ENCODE assay signal across 8 cellular contexts in genomic region chr3:48918388-48919214, GRCh38. TPM values are rescaled to one million over a fixed set of nuclear protein-coding genes. Genes with fewer than 3 reads are reported as not detected.
DNase-seq lines count a peak whose midpoint lies in the region; FAIRE-seq and TF ChIP-seq lines count a peak whose summit lies in the region.

TSS of gene ARIH2 (plus strand) at chr3:48918842. CDS start at chr3:48927559, 8,717 bp downstream.

- H3K36me3 ChIP-seq in SJSA1 = peaks cover 16% of the 10 kb centered on the region
- H3K36me3 ChIP-seq in neutrophil = peaks cover 2% of the 10 kb centered on the region

- H3K27me3 ChIP-seq in SJSA1 (replicated peaks) (no peaks in the 10 kb centered on the region), neutrophil (no peaks in the 10 kb centered on the region)

- no peaks in the 10 kb centered on the region for H3K9me3 ChIP-seq in SJSA1 (replicated peaks)
- H3K9me3 ChIP-seq in neutrophil = no peaks in the 10 kb centered on the region

- DNase-seq in G401 (ENCODE audit: low spot score) (peak; percentile 92), GOT3 (lab: John Stamatoyannopoulos, UW) (peak; percentile 61), LNCaP clone FGC (ENCODE audit: low read depth) (peak; percentile 83), SJSA1 (ENCODE audit: low read depth in 1 of 2, low spot score in 2 of 2) (peak; percentile 90 to 93), frontal cortex (ENCODE audit: low spot score in 2 of 2) (peak; percentile 96 to 98), superior temporal gyrus (ENCODE audit: extremely low spot score) (peak; percentile 97)
- DNase-seq in activated naive CD4-positive, alpha-beta T cell treated with Interleukin-2 at 50 U/mL for 16 hours = peak; percentile 89

- in situ Hi-C loops in G401 (cut with HindIII; ENCODE audit: low sequenced_read_pairs) = no loop called here

- no peak for FAIRE-seq in frontal cortex (lab: Jason Lieb, UNC)

- peaks cover 4% of the 10 kb centered on the region for H3K4me1 ChIP-seq in SJSA1 (replicated peaks)
- peaks cover 16 to 23% of the 10 kb centered on the region in 2 experiments for H3K4me1 ChIP-seq in neutrophil (ENCODE audit: control insufficient read depth in 1 of 2, insufficient read depth in 1 of 2, low read depth in 1 of 2, low read length in 1 of 2)

- peak within 1 kb of the TSS; percentile 95 for H3K4me3 ChIP-seq in LNCaP clone FGC (ENCODE audit: low read depth, low read length)
- H3K4me3 ChIP-seq in SJSA1 = peak within 1 kb of the TSS; percentile 88
- H3K4me3 ChIP-seq in neutrophil (ENCODE audit: low read depth in 1 of 2, low read length in 1 of 2) = peak within 1 kb of the TSS; percentile 89 to 96

- TF ChIP-seq CTCF in LNCaP clone FGC (IDR thresholded peaks at IDR 0.05; ENCODE audit: control insufficient read depth, extremely low read depth, insufficient read depth) = no peak
- peak; percentile 16 for TF ChIP-seq CTCF in neutrophil (IDR thresholded peaks at IDR 0.05)

- H3K27ac ChIP-seq in SJSA1 (peak within 1 kb of the TSS; percentile 90), neutrophil (peak within 1 kb of the TSS; percentile 98)

RNA-seq across cellular contexts. Expression of gene ARIH2, which starts in this region (rescaled TPM):
- total RNA-seq in G401 (2014; rRNA removed; shearing (Covaris generic)) = 165 and 178 TPM in 2 replicates
- total RNA-seq in SJSA1 (2014; rRNA removed; shearing (Covaris generic)) = 85.5 and 93.4 TPM in 2 replicates
- total RNA-seq in frontal cortex = 59.1 TPM

Comparison
In these comparisons a context has a peak if more than half of its experiments do, and no peak if none do; other contexts are left out.
1. Peak in every context shown above with its lines: DNase-seq, H3K4me3 ChIP-seq and H3K27ac ChIP-seq.